ENCODE assay signal across 25 cellular contexts in the genomic region with DNA sequence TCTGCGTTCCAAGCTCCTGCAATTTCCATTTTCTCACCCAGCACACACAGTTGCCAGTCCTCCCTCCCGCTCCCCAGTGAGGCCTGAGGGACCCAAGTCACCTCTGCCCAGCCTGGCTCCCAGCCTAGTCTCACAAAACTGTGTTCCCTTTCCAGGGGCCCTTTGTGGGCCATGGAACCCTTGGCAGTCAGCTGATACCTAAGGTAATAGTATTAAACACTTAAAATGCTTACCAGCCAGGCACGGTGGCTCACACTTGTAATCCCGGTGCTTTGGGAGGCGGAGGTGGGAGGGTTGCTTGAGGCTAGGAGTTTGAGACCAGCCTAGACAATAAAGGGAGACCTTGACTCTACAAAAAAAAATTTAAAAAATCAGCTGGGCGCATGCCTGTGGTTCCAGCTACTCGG. TPM values are rescaled to one million over a fixed set of nuclear protein-coding genes. Genes with fewer than 3 reads are reported as not detected.
DNase-seq lines count a peak whose midpoint lies in the region; TF ChIP-seq lines count a peak whose summit lies in the region.
"Had no signal": no experiment of that assay in that cellular context is flagged by ENCODE, and none has a peak within 500 bp of the region (broad histone marks: within the 10 kb centered on the region; RNA-seq: fewer than 3 reads in every experiment).

No MANE protein-coding gene starts in this region.

- H3K36me3 ChIP-seq in Caco-2 (ENCODE audit: control insufficient read depth, insufficient read depth, low read length) = no peaks in the 10 kb centered on the region
- H3K36me3 ChIP-seq in Karpas-422 (ENCODE audit: insufficient read depth, low read length) = peaks cover 23% of the 10 kb centered on the region
- H3K36me3 ChIP-seq in trophoblast cell (ENCODE audit: control insufficient read depth in 1 of 2, insufficient read depth in 2 of 2, low read length in 2 of 2) = peaks cover 7% of the 10 kb centered on the region in 2 experiments
- H3K36me3 ChIP-seq: prostate gland, thoracic aorta had no signal

- BruUV-seq in Caco-2 (replicated peaks; lab: Mats Ljungman, UMichigan) = no TSS peak

- POLR2A ChIA-PET in Caco-2 (lab: Charles Lee) = interaction anchor here (0.7 kb wide), 1 partner anchor 371 kb away, joined by 7 read pairs; no protein-coding TSS in a partner anchor

- no peak overlapping the region for H3K9ac ChIP-seq in Karpas-422 (ENCODE audit: low read length)
- H3K9ac ChIP-seq in trophoblast cell (ENCODE audit: low read length) = no peak overlapping the region

- H3K79me1 ChIP-seq in trophoblast cell (ENCODE audit: low read length) = peaks cover 22% of the 10 kb centered on the region

- H2AFZ ChIP-seq in Karpas-422 (ENCODE audit: low read length) = no peak overlapping the region
- no peak overlapping the region for H2AFZ ChIP-seq in trophoblast cell (ENCODE audit: insufficient read depth, low read length, poor library complexity)

- no peak overlapping the region for H3K4me3 ChIP-seq in Caco-2 (ENCODE audit: low read depth, low read length)
- H3K4me3 ChIP-seq in Karpas-422 (ENCODE audit: low read length) = no peak overlapping the region
- no peak overlapping the region for H3K4me3 ChIP-seq in trophoblast cell (ENCODE audit: low read depth, low read length)
- H3K4me3 ChIP-seq: prostate gland, skin epidermis, thoracic aorta had no signal

- no peak overlapping the region for H2BK5ac ChIP-seq in trophoblast cell (ENCODE audit: low read depth, low read length, poor library complexity)

- no peak overlapping the region for H4K8ac ChIP-seq in trophoblast cell (ENCODE audit: low read depth, low read length)

- H3K9me2 ChIP-seq in Karpas-422 (replicated peaks; ENCODE audit: insufficient read depth, low read length) = no peaks in the 10 kb centered on the region

- H3K4me3 Mint-ChIP-seq in Caco-2 (ENCODE audit: unreplicated experiment) = peak overlapping the region; percentile 82
- H3K4me3 Mint-ChIP-seq in glutamatergic neuron (ENCODE audit: unreplicated experiment) = no peak overlapping the region
- H3K4me3 Mint-ChIP-seq in activated CD4-positive, alpha-beta T cell treated with anti-CD3 and anti-CD28 coated beads, Interleukin-2, amount 10 ng/mL, durations not matched to agents 24 days and 14 days = no peak overlapping the region
- H3K4me3 Mint-ChIP-seq: dendritic cell treated with granulocyte-macrophage colony-stimulating factor and Interleukin-4, amounts not matched to agents 40 ng/mL and 50 ng/mL, for 4 days had no signal

- peaks cover 13% of the 10 kb centered on the region for H4K20me1 ChIP-seq in Karpas-422 (ENCODE audit: insufficient read depth, low read depth, low read length)

- TF ChIP-seq CTCF in Caco-2 (IDR thresholded peaks at IDR 0.05; ENCODE audit: insufficient read depth in 1 of 2, low read depth in 1 of 2, low read length in 1 of 2, severe bottlenecking in 1 of 2, unreplicated experiment in 1 of 2) (no peak), glutamatergic neuron (IDR thresholded peaks at IDR 0.05; ENCODE audit: partially characterized antibody, unreplicated experiment) (no peak)

- no peaks in the 10 kb centered on the region for H3K9me3 Mint-ChIP-seq in Caco-2 (ENCODE audit: unreplicated experiment)
- H3K9me3 Mint-ChIP-seq in glutamatergic neuron (ENCODE audit: unreplicated experiment) = peaks cover 3% of the 10 kb centered on the region
- H3K9me3 Mint-ChIP-seq in activated CD4-positive, alpha-beta T cell treated with anti-CD3 and anti-CD28 coated beads, Interleukin-2, amount 10 ng/mL, durations not matched to agents 24 days and 14 days = no peaks in the 10 kb centered on the region
- H3K9me3 Mint-ChIP-seq: activated CD8-positive, alpha-beta T cell treated with anti-CD3 and anti-CD28 coated beads for 36 hours; dendritic cell treated with granulocyte-macrophage colony-stimulating factor and Interleukin-4, amounts not matched to agents 40 ng/mL and 50 ng/mL, for 4 days had no signal

- no peak for DNase-seq in Caco-2
- no peak for DNase-seq in Karpas-422
- peak; percentile 9 for DNase-seq in glutamatergic neuron
- peak; percentile 71 to 85 for DNase-seq in trophoblast cell
- DNase-seq in activated CD4-positive, alpha-beta T cell treated with anti-CD3 and anti-CD28 coated beads for 4 hours = no peak
- no peak for DNase-seq in activated CD4-positive, alpha-beta T cell treated with anti-CD3 and anti-CD28 coated beads, Interleukin-2, amount 10 ng/mL, durations not matched to agents 24 days and 14 days
- no peak for DNase-seq in mucosa of gallbladder (ENCODE audit: low spot score)
- DNase-seq: activated CD8-positive, alpha-beta T cell treated with anti-CD3 and anti-CD28 coated beads for 36 hours; activated naive CD4-positive, alpha-beta T cell treated with anti-CD3 and anti-CD28 coated beads, Interleukin-2, amount 50 U/mL, for 16 hours; activated T-cell treated with anti-CD3 and anti-CD28 coated beads, Interleukin-2, amount 50 U/mL, for 1 hour; DND-41; IMR-90; NCI-H1417; NCI-H2107; NK-92 treated with Interleukin-12 subunit alpha and Interleukin-12 subunit beta, amount 100 ng/mL, for 24 hours; T1000 had no signal

- H3K27me3 Mint-ChIP-seq in Caco-2 (ENCODE audit: insufficient read depth, unreplicated experiment) = no peaks in the 10 kb centered on the region
- peaks cover 9% of the 10 kb centered on the region for H3K27me3 Mint-ChIP-seq in glutamatergic neuron (ENCODE audit: unreplicated experiment)
- H3K27me3 Mint-ChIP-seq in activated CD4-positive, alpha-beta T cell treated with anti-CD3 and anti-CD28 coated beads, Interleukin-2, amount 10 ng/mL, durations not matched to agents 24 days and 14 days = no peaks in the 10 kb centered on the region
- H3K27me3 Mint-ChIP-seq: activated CD8-positive, alpha-beta T cell treated with anti-CD3 and anti-CD28 coated beads for 36 hours; dendritic cell treated with granulocyte-macrophage colony-stimulating factor and Interleukin-4, amounts not matched to agents 40 ng/mL and 50 ng/mL, for 4 days had no signal

- CTCF ChIA-PET in Caco-2 (lab: Charles Lee) = no interaction called here

- H3K27ac ChIP-seq in Karpas-422 (ENCODE audit: low read length) = peak overlapping the region; percentile 100
- H3K27ac ChIP-seq in trophoblast cell (ENCODE audit: low read depth, low read length) = no peak overlapping the region
- H3K27ac ChIP-seq: prostate gland, thoracic aorta had no signal

- H3K23ac ChIP-seq in trophoblast cell (ENCODE audit: low read length) = no peak overlapping the region

- no CpG with 5 or more reads among the region's 7 CpGs for WGBS in trophoblast cell (ENCODE audit: extremely low coverage, insufficient coverage, insufficient read length)

- H4K91ac ChIP-seq in trophoblast cell (ENCODE audit: low read depth, low read length) = no peak overlapping the region

- no peak overlapping the region for H3K4ac ChIP-seq in trophoblast cell (ENCODE audit: low read depth, low read length)

- H3K4me2 ChIP-seq in Karpas-422 (ENCODE audit: low read depth, low read length, poor library complexity, severe bottlenecking) (no peak overlapping the region), trophoblast cell (ENCODE audit: low read length) (no peak overlapping the region)

- intact Hi-C loops in Caco-2 (cut with micrococcal nuclease; ENCODE audit: unreplicated experiment) = loop anchor here (10.0 kb wide), 1 partner anchor 207 kb away; no protein-coding TSS in a partner anchor
- intact Hi-C loops in activated CD4-positive, alpha-beta T cell treated with anti-CD3 and anti-CD28 coated beads, Interleukin-2, amount 10 ng/mL, durations not matched to agents 24 days and 14 days (cut with micrococcal nuclease) = no loop called here

- H3K79me2 ChIP-seq in Karpas-422 (ENCODE audit: low read length) (peaks cover 33% of the 10 kb centered on the region), trophoblast cell (ENCODE audit: control insufficient read depth, insufficient read depth, low read length, poor library complexity) (peaks cover 13% of the 10 kb centered on the region)

- H3K36me3 Mint-ChIP-seq in Caco-2 (ENCODE audit: insufficient read depth, unreplicated experiment) (peaks cover 28% of the 10 kb centered on the region), glutamatergic neuron (ENCODE audit: unreplicated experiment) (no peaks in the 10 kb centered on the region)
- peaks cover 16% of the 10 kb centered on the region for H3K36me3 Mint-ChIP-seq in activated CD4-positive, alpha-beta T cell treated with anti-CD3 and anti-CD28 coated beads, Interleukin-2, amount 10 ng/mL, durations not matched to agents 24 days and 14 days (ENCODE audit: low read depth)

- H3K14ac ChIP-seq in trophoblast cell (ENCODE audit: low read length) = no peak overlapping the region

- H3K27me3 ChIP-seq in Caco-2 (replicated peaks; ENCODE audit: control insufficient read depth, insufficient read depth, low read length) (no peaks in the 10 kb centered on the region), Karpas-422 (ENCODE audit: low read length) (no peaks in the 10 kb centered on the region), trophoblast cell (ENCODE audit: insufficient read depth, low read length) (no peaks in the 10 kb centered on the region)

- H4K12ac ChIP-seq in trophoblast cell (ENCODE audit: low read depth, low read length) = no peak overlapping the region

- no peak overlapping the region for H2BK120ac ChIP-seq in trophoblast cell (ENCODE audit: insufficient read depth, low read length, poor library complexity)

- no peak overlapping the region for H2AK5ac ChIP-seq in trophoblast cell (ENCODE audit: low read length)

- no peak overlapping the region for H3K18ac ChIP-seq in trophoblast cell (ENCODE audit: low read length)

- no peaks in the 10 kb centered on the region for H3K9me3 ChIP-seq in Caco-2
- no peaks in the 10 kb centered on the region for H3K9me3 ChIP-seq in Karpas-422 (ENCODE audit: low read length)
- H3K9me3 ChIP-seq in trophoblast cell (ENCODE audit: insufficient read depth, low read depth, low read length) = peaks cover 4% of the 10 kb centered on the region
- H3K9me3 ChIP-seq: prostate gland, thoracic aorta had no signal

- H2BK12ac ChIP-seq in trophoblast cell (ENCODE audit: low read length) = peak overlapping the region; percentile 21

- H3K4me1 ChIP-seq in Caco-2 (peaks cover 23% of the 10 kb centered on the region), Karpas-422 (ENCODE audit: low read length) (peaks cover 52% of the 10 kb centered on the region), trophoblast cell (ENCODE audit: control insufficient read depth in 1 of 2, insufficient read depth in 2 of 2, low read length in 2 of 2) (peaks cover 22 to 24% of the 10 kb centered on the region in 2 experiments)

- H3K4me1 Mint-ChIP-seq in Caco-2 (ENCODE audit: low read depth, unreplicated experiment) (peaks cover 26% of the 10 kb centered on the region), glutamatergic neuron (ENCODE audit: low read depth, unreplicated experiment) (no peaks in the 10 kb centered on the region)
- H3K4me1 Mint-ChIP-seq in activated CD4-positive, alpha-beta T cell treated with anti-CD3 and anti-CD28 coated beads, Interleukin-2, amount 10 ng/mL, durations not matched to agents 24 days and 14 days = peaks cover 11% of the 10 kb centered on the region

- H3K27ac Mint-ChIP-seq in Caco-2 (ENCODE audit: unreplicated experiment) = no peak overlapping the region
- H3K27ac Mint-ChIP-seq in glutamatergic neuron (ENCODE audit: unreplicated experiment) = no peak overlapping the region
- no peak overlapping the region for H3K27ac Mint-ChIP-seq in activated CD4-positive, alpha-beta T cell treated with anti-CD3 and anti-CD28 coated beads, Interleukin-2, amount 10 ng/mL, durations not matched to agents 24 days and 14 days

RNA-seq across cellular contexts. Expression of a gene that starts 3.2 kb away (rescaled TPM):
- total RNA-seq in Caco-2 (2022) (34.4 and 39.2 TPM in 2 replicates), glutamatergic neuron (ENCODE audit: unreplicated experiment) (16.6 TPM), mucosa of gallbladder (21.9 TPM)
- total RNA-seq in Karpas-422 (2014; rRNA removed; shearing (Covaris generic); ENCODE audit: low replicate concordance) = 261 and 436 TPM in 2 replicates
- polyA plus RNA-seq in trophoblast cell (2013) = 161 TPM in 2 replicates
- 100 and 103 TPM in 2 replicates for total RNA-seq in activated CD4-positive, alpha-beta T cell treated with anti-CD3 and anti-CD28 coated beads, Interleukin-2, amount 10 ng/mL, durations not matched to agents 24 days and 14 days

RNA-seq across cellular contexts. Expression of a gene that starts 36.9 kb away (rescaled TPM):
- total RNA-seq in Caco-2 (2022) (133 and 138 TPM in 2 replicates), glutamatergic neuron (ENCODE audit: unreplicated experiment) (28.3 TPM), mucosa of gallbladder (20.9 TPM)
- 19.0 and 59.6 TPM in 2 replicates for total RNA-seq in Karpas-422 (2014; rRNA removed; shearing (Covaris generic); ENCODE audit: low replicate concordance)
- 18.8 and 19.7 TPM in 2 replicates for polyA plus RNA-seq in trophoblast cell (2013)
- 58.2 and 63.4 TPM in 2 replicates for total RNA-seq in activated CD4-positive, alpha-beta T cell treated with anti-CD3 and anti-CD28 coated beads, Interleukin-2, amount 10 ng/mL, durations not matched to agents 24 days and 14 days

RNA-seq across cellular contexts. Expression of a gene that starts 58.3 kb away (rescaled TPM):
- total RNA-seq in Caco-2 (2022) (not detected in 2 replicates), glutamatergic neuron (ENCODE audit: unreplicated experiment) (not detected), mucosa of gallbladder (not detected)
- not detected in 2 replicates for total RNA-seq in Karpas-422 (2014; rRNA removed; shearing (Covaris generic); ENCODE audit: low replicate concordance)
- not detected in 2 replicates for polyA plus RNA-seq in trophoblast cell (2013)
- total RNA-seq in activated CD4-positive, alpha-beta T cell treated with anti-CD3 and anti-CD28 coated beads, Interleukin-2, amount 10 ng/mL, durations not matched to agents 24 days and 14 days = not detected in 2 replicates
- total RNA-seq: activated CD8-positive, alpha-beta T cell treated with anti-CD3 and anti-CD28 coated beads for 36 hours; aorta; cardiac septum; IMR-90; M059J; NCI-H460; RPMI7951; thoracic aorta had no signal
- polyA plus RNA-seq: aorta, IMR-90 had no signal

Comparison
In these comparisons a context has a peak if more than half of its experiments do, and no peak if none do; other contexts are left out.
1. DNase-seq: peak in glutamatergic neuron (single experiment) and trophoblast cell (2 of 2); none in Caco-2 (0 of 2), Karpas-422 (single experiment), activated CD4-positive, alpha-beta T cell treated with anti-CD3 and anti-CD28 coated beads for 4 hours (0 of 2), activated CD4-positive, alpha-beta T cell treated with anti-CD3 and anti-CD28 coated beads, Interleukin-2, amount 10 ng/mL, durations not matched to agents 24 days and 14 days (single experiment) and mucosa of gallbladder (single experiment).